Comparison of ENCODE assay signal across 1 cellular context in genomic region chr10:113335603-113336002, GRCh38.
TF ChIP-seq lines count a peak whose summit lies in the region.

No MANE protein-coding gene starts in this region.

TF ChIP-seq in endothelial cell of umbilical vein, 7 proteins besides CTCF, POLR2A, EP300 and RAD21 (continued from another document):
- TF ChIP-seq JUN (IDR thresholded peaks at IDR 0.05; ENCODE audit: borderline replicate concordance, insufficient read depth, insufficient read length, low read depth) = no peak
